In genomic region chr14:72558721-72559120, GRCh38 we compare ENCODE assay signal across 13 cellular contexts.
DNase-seq lines count a peak whose midpoint lies in the region; ATAC-seq and TF ChIP-seq lines count a peak whose summit lies in the region.
"Had no signal": no experiment of that assay in that cellular context is flagged by ENCODE, and none has a peak within 500 bp of the region (broad histone marks: within the 10 kb centered on the region; RNA-seq: fewer than 3 reads in every experiment).

No MANE protein-coding gene starts in this region.

- intact Hi-C loops in ascending aorta (cut with DNase I) = loop anchor here (5.0 to 10.0 kb wide), 4 partner anchors 159 to 349 kb away; no protein-coding TSS in a partner anchor
- intact Hi-C loops in gastrocnemius medialis (cut with DNase I; ENCODE audit: low total_unique reads) = no loop called here

- H3K4me1 ChIP-seq in GM23248 (ENCODE audit: insufficient read depth) (peaks cover 27% of the 10 kb centered on the region), ascending aorta (peaks cover 3 to 23% of the 10 kb centered on the region in 2 donors), foreskin keratinocyte (peaks cover 14% of the 10 kb centered on the region), gastrocnemius medialis (peaks cover 22 to 29% of the 10 kb centered on the region in 2 donors)
- H3K4me1 ChIP-seq: colonic mucosa had no signal

- TF ChIP-seq POLR2A in gastrocnemius medialis (IDR thresholded peaks at IDR 0.05) = no peak

- H2AFZ ChIP-seq in GM23248 = peak overlapping the region; percentile 22; the same call in 1 of the 2 replicates

- no peak overlapping the region for H3K4me2 ChIP-seq in GM23248 (ENCODE audit: unreplicated experiment)

- H4K20me1 ChIP-seq in GM23248 (ENCODE audit: insufficient read depth) = no peaks in the 10 kb centered on the region

- TF ChIP-seq CTCF in ascending aorta (IDR thresholded peaks at IDR 0.05) = no peak
- no peak for TF ChIP-seq CTCF in foreskin keratinocyte (conservative IDR thresholded peaks at IDR 0.05)
- TF ChIP-seq CTCF in gastrocnemius medialis (IDR thresholded peaks at IDR 0.05 in 4 of 5, conservative IDR thresholded peaks at IDR 0.05 in 1 of 5) = no peak

- H3F3A ChIP-seq in GM23248 (ENCODE audit: insufficient read depth) = peaks cover 8% of the 10 kb centered on the region; the same call in 1 of the 2 replicates

- H3K9me3 ChIP-seq in GM23248 (ENCODE audit: low read depth) (no peaks in the 10 kb centered on the region), ascending aorta (no peaks in the 10 kb centered on the region), gastrocnemius medialis (no peaks in the 10 kb centered on the region)
- H3K9me3 ChIP-seq: colonic mucosa, spleen had no signal

- WGBS in GM23248 (ENCODE audit: low coverage in 1 of 2, low lambda C conversion rate in 2 of 2, missing lambda C conversion rate in 2 of 2), 2 experiments = 49 to 55% methylated on average over 5 of the region's 5 CpGs

- H3K4me3 ChIP-seq in GM23248 (no peak overlapping the region), ascending aorta (no peak overlapping the region), gastrocnemius medialis (no peak overlapping the region)
- H3K4me3 ChIP-seq: colonic mucosa, spleen had no signal

- H3K36me3 ChIP-seq in GM23248 (ENCODE audit: low read depth) (no peaks in the 10 kb centered on the region), ascending aorta (no peaks in the 10 kb centered on the region), gastrocnemius medialis (no peaks in the 10 kb centered on the region)
- H3K36me3 ChIP-seq: colonic mucosa, spleen had no signal

- peak; percentile 77 for ATAC-seq in foreskin keratinocyte
- peak; percentile 52 to 54 for ATAC-seq in gastrocnemius medialis
- ATAC-seq in HG02884 (IDR thresholded peaks at IDR 0.05; ENCODE audit: unreplicated experiment) = no peak

- DNase-seq in GM23248 = peak; percentile 71
- DNase-seq in ascending aorta (ENCODE audit: low spot score in 2 of 2) = no peak
- peak; percentile 68 to 87 for DNase-seq in foreskin keratinocyte
- DNase-seq in gastrocnemius medialis = no peak
- DNase-seq in DMS53 treated with DMSO at 0.1 percent for 48 hours (lab: John Stamatoyannopoulos, UW; ENCODE audit: unreplicated experiment) = no peak
- DNase-seq in NCI-H774 (lab: John Stamatoyannopoulos, UW) = no peak
- no peak for DNase-seq in SHP77 (lab: John Stamatoyannopoulos, UW)
- DNase-seq: colonic mucosa, DMS 273 treated with DMSO at 0.1 percent for 48 hours, NCI-H1092, NCI-H510A treated with DMSO at 0.1 percent for 48 hours, spleen had no signal

- in situ Hi-C loops in GM23248 (cut with MboI) (no loop called here), gastrocnemius medialis (cut with MboI; ENCODE audit: low sequenced_read_pairs in 4 of 4) (no loop called here)

- H3K9ac ChIP-seq in GM23248 = no peak overlapping the region

- H3K79me2 ChIP-seq in GM23248 (ENCODE audit: insufficient read depth) = no peaks in the 10 kb centered on the region

- no peaks in the 10 kb centered on the region for H3K9me2 ChIP-seq in GM23248 (ENCODE audit: insufficient read depth)

- no peaks in the 10 kb centered on the region for H3K27me3 ChIP-seq in GM23248 (replicated peaks; ENCODE audit: insufficient read depth)
- H3K27me3 ChIP-seq in ascending aorta = no peaks in the 10 kb centered on the region
- no peaks in the 10 kb centered on the region for H3K27me3 ChIP-seq in foreskin keratinocyte
- H3K27me3 ChIP-seq in gastrocnemius medialis = no peaks in the 10 kb centered on the region
- H3K27me3 ChIP-seq: colonic mucosa had no signal

- H3K27ac ChIP-seq in GM23248 = no peak overlapping the region
- H3K27ac ChIP-seq in ascending aorta = peak overlapping the region; percentile 55 to 75
- no peak overlapping the region for H3K27ac ChIP-seq in foreskin keratinocyte
- H3K27ac ChIP-seq in gastrocnemius medialis = peak overlapping the region; percentile 9 to 44 (median 18)
- H3K27ac ChIP-seq: colonic mucosa, spleen had no signal

Comparison
In these comparisons a context has a peak if more than half of its experiments do, and no peak if none do; other contexts are left out.
1. DNase-seq: peak in GM23248 (single experiment) and foreskin keratinocyte (2 of 2); none in ascending aorta (0 of 2), gastrocnemius medialis (0 of 2), DMS53 treated with DMSO at 0.1 percent for 48 hours (single experiment), NCI-H774 (single experiment) and SHP77 (0 of 2).
2. H3K27ac ChIP-seq: peak in ascending aorta (2 of 2) and gastrocnemius medialis (4 of 4); none in GM23248 (single experiment) and foreskin keratinocyte (single experiment).